1 cellular context compared by ENCODE assay signal in the genomic region with DNA sequence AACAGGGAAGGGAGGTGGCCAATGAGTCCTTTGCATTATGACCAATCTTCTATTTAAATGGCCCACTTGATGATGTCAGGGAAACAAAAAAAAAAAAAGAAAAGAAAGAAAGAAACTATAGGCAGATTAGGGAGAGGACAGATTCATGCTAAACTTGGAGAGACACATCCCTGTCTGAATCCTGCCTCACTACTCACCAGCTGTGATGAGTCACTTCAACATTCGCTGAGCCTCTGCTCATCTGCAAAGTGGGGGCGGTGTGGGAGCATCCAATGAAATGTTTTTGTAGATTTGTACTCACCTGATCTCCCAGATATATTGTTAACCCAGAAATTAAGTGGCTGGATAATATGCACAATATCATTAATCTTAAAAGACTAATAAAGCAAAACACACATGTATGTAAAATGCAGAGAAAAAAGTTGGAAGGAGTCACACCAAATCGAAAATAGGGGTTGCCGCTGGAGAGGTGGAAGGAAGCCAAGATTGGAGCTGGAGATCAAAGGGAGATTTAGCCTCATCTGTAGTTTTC.
A peak's percentile ranks its signal among the peaks of the same experiment; 100 is the strongest.
TF ChIP-seq lines count a peak whose summit lies in the region.

No MANE protein-coding gene starts in this region.

TF ChIP-seq in IMR-90, 13 proteins besides CTCF, POLR2A, EP300 and RAD21:
- no peak for TF ChIP-seq RCOR1 (IDR thresholded peaks at IDR 0.05; ENCODE audit: insufficient replicate concordance, low read length)
- TF ChIP-seq BHLHE40 (IDR thresholded peaks at IDR 0.05; ENCODE audit: low read depth, low read length), result peak; percentile 8; the same call in 1 of the 2 replicates
- peak; percentile 88 for TF ChIP-seq FOS (IDR thresholded peaks at IDR 0.05; ENCODE audit: low read depth, low read length)
- 0 out of 2 replicates have a peak, but pooled peaks have one; percentile 6 for TF ChIP-seq SMC3 (IDR thresholded peaks at IDR 0.05; ENCODE audit: low read depth, low read length)
- no peak for TF ChIP-seq MAFK (IDR thresholded peaks at IDR 0.05; ENCODE audit: low read depth, low read length)
- TF ChIP-seq MXI1 (IDR thresholded peaks at IDR 0.05; ENCODE audit: borderline replicate concordance, low read depth, low read length), result no peak
- peak; percentile 29; the same call in 1 of the 2 replicates for TF ChIP-seq NFE2L2 (IDR thresholded peaks at IDR 0.05; ENCODE audit: low read depth, low read length)
- TF ChIP-seq MAZ (IDR thresholded peaks at IDR 0.05; ENCODE audit: borderline replicate concordance, low read depth, low read length), result peak; percentile 52; the same call in 1 of the 2 replicates
